ENCODE assay signal across 8 cellular contexts in the genomic region with DNA sequence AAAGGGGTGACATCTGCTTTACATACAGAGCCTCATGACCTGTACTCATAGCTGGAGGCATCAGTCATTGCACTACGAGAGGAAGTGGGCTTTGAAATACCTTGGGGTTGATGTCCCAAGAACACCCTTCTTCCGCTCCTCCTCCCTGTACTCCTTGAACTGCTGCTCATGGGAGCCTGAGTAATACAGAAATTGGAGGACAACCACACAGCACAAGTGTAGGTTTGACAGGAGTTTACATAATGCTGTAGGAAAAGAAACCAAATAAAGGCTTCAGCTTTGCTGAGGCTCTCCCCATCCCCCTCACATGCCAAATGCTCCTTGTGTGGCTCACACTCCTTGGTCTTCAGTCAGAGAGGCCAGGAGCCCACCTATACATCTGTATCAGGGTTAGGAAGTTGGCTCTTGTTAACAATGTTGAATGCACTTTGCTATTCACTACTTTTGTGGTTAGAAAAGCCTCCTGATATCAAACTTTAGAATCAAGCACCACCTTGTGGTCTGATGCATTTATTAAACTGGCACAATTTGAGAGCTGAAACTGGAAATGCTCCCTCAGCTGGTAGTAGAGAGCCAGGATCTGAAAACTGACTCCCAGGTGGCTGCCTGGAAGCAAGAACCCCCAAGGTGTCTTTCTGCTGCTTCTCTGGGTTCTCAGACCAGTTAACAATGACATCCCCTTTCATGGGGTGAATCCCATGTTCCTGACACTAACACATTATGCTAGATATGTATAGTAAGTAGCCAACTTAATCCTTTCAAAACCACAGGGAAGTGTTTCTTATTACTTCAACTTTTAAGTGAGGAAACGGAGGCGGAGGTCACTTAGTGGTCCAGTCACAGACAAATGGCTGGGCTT. TPM values are rescaled to one million over a fixed set of nuclear protein-coding genes. Genes with fewer than 3 reads are reported as not detected.
DNase-seq lines count a peak whose midpoint lies in the region; ATAC-seq and TF ChIP-seq lines count a peak whose summit lies in the region.

No MANE protein-coding gene starts in this region.

- WGBS in heart right ventricle, 2 donors: 86 to 96% methylated on average over 4 of the region's 4 CpGs

- TF ChIP-seq CTCF in heart right ventricle (IDR thresholded peaks at IDR 0.05): peak; percentile 35 to 85 (median 70)

- H3K9ac ChIP-seq in adipocyte (ENCODE audit: low read length) (no peak overlapping the region), rectal smooth muscle tissue (ENCODE audit: low read length) (no peak overlapping the region)

- intact Hi-C loops in heart right ventricle (cut with DNase I): loop anchor here (1.0 to 10.0 kb wide), 11 partner anchors 373 to 649 kb away; no protein-coding TSS in a partner anchor

- peaks cover 7% of the 10 kb centered on the region for H3K4me1 ChIP-seq in adipocyte (ENCODE audit: control insufficient read depth, insufficient read depth, low read length)
- peaks cover 0 to 36% (median 0%) of the 10 kb centered on the region in 9 donors for H3K4me1 ChIP-seq in heart right ventricle
- peaks cover 6% of the 10 kb centered on the region for H3K4me1 ChIP-seq in rectal smooth muscle tissue (ENCODE audit: control insufficient read depth, insufficient read depth, low read length)

- no peaks in the 10 kb centered on the region for H3K36me3 ChIP-seq in adipocyte (ENCODE audit: control insufficient read depth, insufficient read depth, low read length, severe bottlenecking)
- H3K36me3 ChIP-seq in heart right ventricle: no peaks in the 10 kb centered on the region
- no peaks in the 10 kb centered on the region for H3K36me3 ChIP-seq in rectal smooth muscle tissue (ENCODE audit: control insufficient read depth, insufficient read depth, low read length)

- H3K27ac ChIP-seq in heart right ventricle: peak overlapping the region in 1 of 10 donors; percentile 27
- H3K27ac ChIP-seq in rectal smooth muscle tissue (ENCODE audit: low read depth, low read length): peak overlapping the region; percentile 21

- in situ Hi-C loops in KBM-7 (cut with MboI; ENCODE audit: low pct_unique_long_range_greater_than_20kb, low sequenced_read_pairs): loop anchor here (25.0 kb wide), 1 partner anchor 572 kb away; no protein-coding TSS in a partner anchor

- H3K9me3 ChIP-seq in adipocyte (ENCODE audit: control insufficient read depth, low read length): no peaks in the 10 kb centered on the region
- H3K9me3 ChIP-seq in heart right ventricle: no peaks in the 10 kb centered on the region

- no peaks in the 10 kb centered on the region for H3K27me3 ChIP-seq in adipocyte (replicated peaks; ENCODE audit: control insufficient read depth, insufficient read depth, low read length)
- no peaks in the 10 kb centered on the region for H3K27me3 ChIP-seq in heart right ventricle
- no peaks in the 10 kb centered on the region for H3K27me3 ChIP-seq in rectal smooth muscle tissue (ENCODE audit: control insufficient read depth, insufficient read depth, low read length)

- peak; percentile 15 to 34 (median 16) for DNase-seq in stimulated activated CD4-positive, alpha-beta T cell treated with anti-CD3 and anti-CD28 coated beads, Interleukin-12 subunit alpha, Interleukin-12 subunit beta, amount 100 ng/mL, for 48 hours (ENCODE audit: low read depth in 2 of 3, low spot score in 1 of 3)
- no peak for DNase-seq in stimulated activated CD4-positive, alpha-beta T cell treated with anti-CD3 and anti-CD28 coated beads, Interleukin-12 subunit alpha, Interleukin-12 subunit beta, amount 100 ng/mL, for 4 hours
- peak; percentile 69 for DNase-seq in KBM-7
- peak; percentile 83 for DNase-seq in RPMI7951 (ENCODE audit: low read depth)
- DNase-seq in adipocyte (ENCODE audit: low read depth): peak; percentile 89
- peak in 1 of 2 donors; percentile 56 for DNase-seq in heart right ventricle

- ATAC-seq in heart right ventricle (peak in 6 of 8 donors; percentile 56 to 77 (median 61)), GM18873 (IDR thresholded peaks at IDR 0.05; ENCODE audit: low FRiP score, unreplicated experiment) (no peak)

- H3K4me3 ChIP-seq in adipocyte (ENCODE audit: low read length) (no peak overlapping the region), heart right ventricle (no peak overlapping the region), rectal smooth muscle tissue (ENCODE audit: low read length) (no peak overlapping the region)

RNA-seq across cellular contexts. Expression of a gene that starts 56.2 kb away (rescaled TPM):
- total RNA-seq in RPMI7951 (2014; rRNA removed; shearing (Covaris generic)): 0.72 and 0.88 TPM in 2 replicates
- total RNA-seq in heart right ventricle: 1 to 10 TPM in 8 of 10 donors, under 1 TPM in 2; 0.36 to 6.3 (median 3.3) TPM
- polyA plus RNA-seq in heart right ventricle: 1 to 10 TPM; 6.8 to 7.8 TPM
